Comparison of ENCODE assay signal across 1 cellular context in the genomic region with DNA sequence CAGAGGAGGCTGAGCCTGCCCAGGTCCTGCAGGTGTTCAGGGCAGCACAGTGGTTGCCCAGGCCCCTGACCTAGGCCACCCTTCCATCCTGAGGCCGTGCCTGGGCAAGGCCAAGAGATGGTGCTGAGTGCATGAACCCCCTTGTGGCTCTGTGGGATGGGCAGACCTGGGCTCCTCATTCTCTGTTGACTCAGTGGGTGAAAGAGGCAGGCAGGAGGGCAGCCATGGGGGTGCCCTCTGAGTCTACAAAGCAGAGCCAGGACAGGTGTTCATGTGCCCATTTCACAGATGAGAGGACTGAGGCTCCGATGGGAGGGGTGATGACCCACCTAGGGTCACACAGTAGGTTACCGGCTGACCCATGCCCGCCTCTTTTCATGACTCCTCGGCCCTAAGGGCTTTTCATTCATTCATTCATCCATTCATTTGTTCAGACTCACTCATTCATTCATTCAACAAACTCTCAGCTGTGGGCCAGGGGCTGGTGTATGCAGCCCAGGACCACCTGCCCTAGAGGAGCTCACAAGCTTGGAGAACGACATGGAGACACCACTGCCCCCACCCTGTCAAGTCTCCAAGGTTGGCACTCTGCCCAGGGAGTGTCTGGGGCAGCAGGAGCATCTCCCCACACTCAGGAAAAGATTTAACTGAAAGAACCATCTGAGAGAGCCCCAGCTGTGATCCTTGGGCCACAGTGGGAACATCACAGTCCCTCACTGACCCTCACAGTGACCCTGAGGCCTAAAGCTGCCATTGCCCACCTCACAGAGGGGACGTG.
A peak's percentile ranks its signal among the peaks of the same experiment; 100 is the strongest.
TF ChIP-seq lines count a peak whose summit lies in the region.

No MANE protein-coding gene starts in this region.

TF ChIP-seq in K562, 482 proteins besides CTCF, POLR2A, EP300 and RAD21 (continued from another document):
- TF ChIP-seq SETDB1 (IDR thresholded peaks at IDR 0.05; ENCODE audit: low read length) (no peak), ZNF3 (CRISPR knock-in tag; IDR thresholded peaks at IDR 0.05) (no peak), BRD9 (IDR thresholded peaks at IDR 0.05; ENCODE audit: low read depth, partially characterized antibody) (no peak), KLF1 (tag; IDR thresholded peaks at IDR 0.05) (no peak), NCOA4 (IDR thresholded peaks at IDR 0.05; ENCODE audit: partially characterized antibody) (peak; percentile 86), ZNF212 (CRISPR knock-in tag; IDR thresholded peaks at IDR 0.05) (no peak)
